ENCODE assay signal across 21 cellular contexts in the genomic region with DNA sequence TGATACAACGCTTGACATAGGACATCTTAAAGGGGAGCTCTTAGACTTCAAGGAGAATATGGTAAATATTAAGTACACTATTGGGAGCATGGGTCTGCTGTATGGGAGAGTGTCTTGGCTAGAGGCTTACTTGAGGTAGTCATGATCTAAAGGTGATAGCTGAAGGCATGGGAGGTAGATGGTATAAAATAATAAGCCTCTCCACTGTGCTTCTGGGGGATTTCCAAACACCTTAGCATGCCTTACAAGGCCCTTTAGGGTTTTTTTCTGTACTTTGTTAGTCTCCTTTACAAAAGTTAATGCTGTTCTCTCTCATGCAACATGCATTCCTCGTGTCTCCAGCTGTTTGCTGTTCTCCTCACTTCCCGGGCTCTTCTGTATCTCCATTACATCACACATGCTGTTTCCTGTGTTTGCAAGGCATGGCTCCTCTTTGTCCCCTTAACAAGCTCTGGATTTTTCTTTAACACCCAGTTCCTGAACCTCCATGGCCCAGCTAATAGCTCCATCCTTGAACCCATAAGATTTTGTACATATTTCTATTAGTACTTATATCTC.
DNase-seq lines count a peak whose midpoint lies in the region; ATAC-seq, FAIRE-seq and TF ChIP-seq lines count a peak whose summit lies in the region.
"Had no signal": no experiment of that assay in that cellular context is flagged by ENCODE, and none has a peak within 500 bp of the region (broad histone marks: within the 10 kb centered on the region; RNA-seq: fewer than 3 reads in every experiment).

No MANE protein-coding gene starts in this region.

- DNase-seq in AG10803 (ENCODE audit: low read depth) = peak; percentile 30
- DNase-seq in choroid plexus epithelial cell (ENCODE audit: low read depth) = peak; percentile 6
- DNase-seq in iPS-NIHi7 (ENCODE audit: extremely low spot score) = peak; percentile 24
- DNase-seq in frontal cortex (ENCODE audit: low spot score in 2 of 2) = no peak
- no peak for DNase-seq in DMS79 treated with DMSO at 0.1 percent for 48 hours (lab: John Stamatoyannopoulos, UW)
- DNase-seq in T-cell = no peak
- DNase-seq: 8988T; GDM1; Kasumi-1; NCI-H1417 treated with DMSO at 0.1 percent for 48 hours; NCI-H187; NCI-H446 treated with DMSO at 0.1 percent for 48 hours; NCI-H748 treated with DMSO at 0.1 percent for 48 hours; NK-92 treated with Interleukin-12 subunit alpha and Interleukin-12 subunit beta, amount 100 ng/mL, for 24 hours had no signal

- H3K27ac ChIP-seq in HUES48 (ENCODE audit: low read depth, low read length) = peak overlapping the region; percentile 66
- H3K27ac ChIP-seq: SJSA1 had no signal

- no peaks in the 10 kb centered on the region for H3K36me3 Mint-ChIP-seq in T-cell
- H3K36me3 Mint-ChIP-seq: CD14-positive monocyte had no signal

- H3K27ac Mint-ChIP-seq in T-cell = no peak overlapping the region
- H3K27ac Mint-ChIP-seq: B cell, CD14-positive monocyte had no signal

- H3K4me3 ChIP-seq in AG10803 (ENCODE audit: low read length) (no peak overlapping the region), HUES48 (ENCODE audit: low read depth, low read length) (no peak overlapping the region; the same call in 1 of the 2 replicates), choroid plexus epithelial cell (ENCODE audit: low read depth, low read length) (no peak overlapping the region)
- H3K4me3 ChIP-seq: HAP-1, SJSA1 had no signal

- peaks cover 20% of the 10 kb centered on the region for H3K4me1 ChIP-seq in HUES48 (ENCODE audit: control insufficient read depth, insufficient read depth, low read length)
- H3K4me1 ChIP-seq: HAP-1, SJSA1 had no signal

- FAIRE-seq in frontal cortex (lab: Jason Lieb, UNC) = no peak

- CTCF ChIA-PET in T-cell (lab: Charles Lee) = no interaction called here

- H3K4me1 Mint-ChIP-seq in T-cell = no peaks in the 10 kb centered on the region

- H3K27me3 ChIP-seq in HUES48 (ENCODE audit: control insufficient read depth, insufficient read depth, low read length) = no peaks in the 10 kb centered on the region
- H3K27me3 ChIP-seq: SJSA1 had no signal

- H3K4me3 Mint-ChIP-seq in T-cell = no peak overlapping the region
- H3K4me3 Mint-ChIP-seq: B cell, CD14-positive monocyte had no signal

- H3K36me3 ChIP-seq in HUES48 (ENCODE audit: control insufficient read depth, insufficient read depth, low read length) = no peaks in the 10 kb centered on the region
- H3K36me3 ChIP-seq: HAP-1, SJSA1 had no signal

- no peaks in the 10 kb centered on the region for H3K9me3 Mint-ChIP-seq in T-cell

- POLR2A ChIA-PET in T-cell (lab: Charles Lee) = no interaction called here

- ATAC-seq in HG03196 (IDR thresholded peaks at IDR 0.05; ENCODE audit: unreplicated experiment) (no peak), T-cell (replicated peaks in 1 of 4) (no peak)
- ATAC-seq: Panc1 had no signal

- peaks cover 0 to 3% of the 10 kb centered on the region in 2 donors for H3K27me3 Mint-ChIP-seq in T-cell
- H3K27me3 Mint-ChIP-seq: B cell had no signal

- H3K9me3 ChIP-seq in HUES48 (ENCODE audit: control insufficient read depth, insufficient read depth, low read length) = no peaks in the 10 kb centered on the region
- H3K9me3 ChIP-seq: HAP-1, SJSA1 had no signal

- TF ChIP-seq CTCF in AG10803 (conservative IDR thresholded peaks at IDR 0.05; ENCODE audit: low read length) = no peak
- TF ChIP-seq CTCF in choroid plexus epithelial cell (conservative IDR thresholded peaks at IDR 0.05; ENCODE audit: low read depth, low read length) = no peak

- H3K9ac ChIP-seq in HUES48 (ENCODE audit: low read depth, low read length) = 0 out of 2 replicates have a peak overlapping the region, but pooled peaks have one; percentile 1

Comparison
In these comparisons a context has a peak if more than half of its experiments do, and no peak if none do; other contexts are left out.
1. DNase-seq: peak in AG10803 (single experiment), choroid plexus epithelial cell (single experiment) and iPS-NIHi7 (single experiment); none in frontal cortex (0 of 2), DMS79 treated with DMSO at 0.1 percent for 48 hours (single experiment) and T-cell (0 of 34).